In genomic region chr13:111117961-111118360, GRCh38 we compare ENCODE assay signal across 23 cellular contexts. TPM values are rescaled to one million over a fixed set of nuclear protein-coding genes. Genes with fewer than 3 reads are reported as not detected.
DNase-seq lines count a peak whose midpoint lies in the region; ATAC-seq, FAIRE-seq and TF ChIP-seq lines count a peak whose summit lies in the region.
"Had no signal": no experiment of that assay in that cellular context is flagged by ENCODE, and none has a peak within 500 bp of the region (broad histone marks: within the 10 kb centered on the region; RNA-seq: fewer than 3 reads in every experiment).

No MANE protein-coding gene starts in this region.

- H3K4me1 Mint-ChIP-seq in mesothelial cell of epicardium, result peaks cover 20% of the 10 kb centered on the region
- H3K4me1 Mint-ChIP-seq in activated T-helper 2 cell treated with anti-CD3 and anti-CD28 coated beads, Interferon-gamma antibody, Interleukin-2, Interleukin-4, amounts not matched to agents 10 μg/mL and 5 μg/mL and 100 μg/mL, durations not matched to agents 14 hours and 24 hours and 36 hours (ENCODE audit: low read depth), result peaks cover 13% of the 10 kb centered on the region

- intact Hi-C loops in endothelial cell of umbilical vein (cut with micrococcal nuclease), result no loop called here
- intact Hi-C loops in activated T-helper 2 cell treated with anti-CD3 and anti-CD28 coated beads, Interferon-gamma antibody, Interleukin-2, Interleukin-4, amounts not matched to agents 10 μg/mL and 5 μg/mL and 100 μg/mL, durations not matched to agents 14 hours and 24 hours and 36 hours (cut with micrococcal nuclease), result no loop called here

- H3K27ac ChIP-seq in endothelial cell of umbilical vein (ENCODE audit: insufficient read depth, low read depth, low read length) (no peak overlapping the region), thoracic aorta (peak overlapping the region; percentile 73 to 82)
- H3K27ac ChIP-seq: RWPE1 had no signal

- H3K9me1 ChIP-seq in endothelial cell of umbilical vein (replicated peaks; ENCODE audit: control insufficient read depth, extremely low read depth, insufficient read depth, low read length), result no peaks in the 10 kb centered on the region

- no peak overlapping the region for H3K4me2 ChIP-seq in endothelial cell of umbilical vein (ENCODE audit: insufficient read depth, low read length)

- peaks cover 59% of the 10 kb centered on the region in 2 experiments for H3K27me3 ChIP-seq in endothelial cell of umbilical vein (ENCODE audit: control insufficient read depth in 2 of 2, insufficient read depth in 2 of 2, low read length in 2 of 2)
- no peaks in the 10 kb centered on the region for H3K27me3 ChIP-seq in thoracic aorta (replicated peaks; ENCODE audit: insufficient read depth)

- H3K79me2 ChIP-seq in endothelial cell of umbilical vein (ENCODE audit: control insufficient read depth, insufficient read depth, low read length), result no peaks in the 10 kb centered on the region

- TF ChIP-seq CTCF in endothelial cell of umbilical vein (IDR thresholded peaks at IDR 0.05; ENCODE audit: extremely low read depth in 1 of 2, insufficient read depth in 1 of 2, low read depth in 1 of 2, low read length in 2 of 2) (no peak), mesothelial cell of epicardium (IDR thresholded peaks at IDR 0.05; ENCODE audit: unreplicated experiment) (no peak), thoracic aorta (IDR thresholded peaks at IDR 0.05) (no peak)

- no peaks in the 10 kb centered on the region for H3K9me3 ChIP-seq in endothelial cell of umbilical vein (replicated peaks; ENCODE audit: control insufficient read depth, insufficient read depth, low read length)
- H3K9me3 ChIP-seq in thoracic aorta, result no peaks in the 10 kb centered on the region

- dilution Hi-C loops in endothelial cell of umbilical vein (cut with MboI; ENCODE audit: extremely low pct_ligation_motif_present, low sequenced_read_pairs), result no loop called here

- H3K4me1 ChIP-seq in endothelial cell of umbilical vein (ENCODE audit: control insufficient read depth, extremely low read depth, insufficient read depth, low read length), result peaks cover 11% of the 10 kb centered on the region
- peaks cover 9 to 72% of the 10 kb centered on the region in 2 donors for H3K4me1 ChIP-seq in thoracic aorta (ENCODE audit: control insufficient read depth in 1 of 2, low read depth in 2 of 2)

- DNase-seq in RPMI7951 (ENCODE audit: low read depth) (peak; percentile 29), endothelial cell of umbilical vein (ENCODE audit: low read depth, low spot score) (no peak), mesothelial cell of epicardium (ENCODE audit: low spot score in 2 of 2, unreplicated experiment in 2 of 2) (no peak), thoracic aorta (ENCODE audit: low spot score) (no peak)
- DNase-seq in activated T-helper 2 cell treated with anti-CD3 and anti-CD28 coated beads, Interferon-gamma antibody, Interleukin-2, Interleukin-4, amounts not matched to agents 10 μg/mL and 5 μg/mL and 100 μg/mL, durations not matched to agents 14 hours and 24 hours and 36 hours (ENCODE audit: low spot score), result no peak
- DNase-seq: C1 segment of cervical spinal cord; DND-41; effector CD4-positive, alpha-beta T cell; kidney; NCI-H1105; NCI-H1930; NCI-H69; nucleus accumbens; small intestine; stimulated activated CD4-positive, alpha-beta T cell treated with anti-CD3 and anti-CD28 coated beads, Interleukin-2, amount 100 ng/mL, for 24 hours had no signal

- peaks cover 73% of the 10 kb centered on the region for H3K27me3 Mint-ChIP-seq in mesothelial cell of epicardium (ENCODE audit: low read depth)
- peaks cover 61% of the 10 kb centered on the region for H3K27me3 Mint-ChIP-seq in activated T-helper 2 cell treated with anti-CD3 and anti-CD28 coated beads, Interferon-gamma antibody, Interleukin-2, Interleukin-4, amounts not matched to agents 10 μg/mL and 5 μg/mL and 100 μg/mL, durations not matched to agents 14 hours and 24 hours and 36 hours (ENCODE audit: low read depth)

- H3K9ac ChIP-seq in endothelial cell of umbilical vein (replicated peaks; ENCODE audit: extremely low read depth, insufficient read depth, low read length), result no peak overlapping the region

- CTCF ChIA-PET in endothelial cell of umbilical vein (lab: Charles Lee), result no interaction called here

- FAIRE-seq in endothelial cell of umbilical vein (lab: Jason Lieb, UNC), result no peak
- FAIRE-seq: astrocyte, GM12891, kidney, small intestine had no signal

- POLR2A ChIA-PET in endothelial cell of umbilical vein (lab: Charles Lee), result no interaction called here

- BruUV-seq in endothelial cell of umbilical vein (replicated peaks; lab: Mats Ljungman, UMichigan), result no TSS peak

- no peaks in the 10 kb centered on the region for H4K20me1 ChIP-seq in endothelial cell of umbilical vein (replicated peaks; ENCODE audit: control insufficient read depth, extremely low read depth, insufficient read depth, low read length)

- H3K36me3 Mint-ChIP-seq in mesothelial cell of epicardium, result no peaks in the 10 kb centered on the region
- no peaks in the 10 kb centered on the region for H3K36me3 Mint-ChIP-seq in activated T-helper 2 cell treated with anti-CD3 and anti-CD28 coated beads, Interferon-gamma antibody, Interleukin-2, Interleukin-4, amounts not matched to agents 10 μg/mL and 5 μg/mL and 100 μg/mL, durations not matched to agents 14 hours and 24 hours and 36 hours (ENCODE audit: low read depth)
- H3K36me3 Mint-ChIP-seq: activated naive CD4-positive, alpha-beta T cell treated with anti-CD3 and anti-CD28 coated beads, Interleukin-2, amount 50 U/mL, for 24 hours had no signal

- no peaks in the 10 kb centered on the region for H3K9me3 Mint-ChIP-seq in mesothelial cell of epicardium
- H3K9me3 Mint-ChIP-seq in activated T-helper 2 cell treated with anti-CD3 and anti-CD28 coated beads, Interferon-gamma antibody, Interleukin-2, Interleukin-4, amounts not matched to agents 10 μg/mL and 5 μg/mL and 100 μg/mL, durations not matched to agents 14 hours and 24 hours and 36 hours, result no peaks in the 10 kb centered on the region
- H3K9me3 Mint-ChIP-seq: activated naive CD4-positive, alpha-beta T cell treated with anti-CD3 and anti-CD28 coated beads, Interleukin-2, amount 50 U/mL, for 24 hours; T-helper 2 cell treated with Interferon-gamma antibody and Interleukin-4, amounts not matched to agents 5 μg/mL and 100 μg/mL, for 36 hours had no signal

- TF ChIP-seq POLR2A in endothelial cell of umbilical vein (IDR thresholded peaks at IDR 0.05; ENCODE audit: low read depth, low read length), result no peak

- peak overlapping the region; percentile 39 for H3K27ac Mint-ChIP-seq in mesothelial cell of epicardium
- no peak overlapping the region for H3K27ac Mint-ChIP-seq in activated T-helper 2 cell treated with anti-CD3 and anti-CD28 coated beads, Interferon-gamma antibody, Interleukin-2, Interleukin-4, amounts not matched to agents 10 μg/mL and 5 μg/mL and 100 μg/mL, durations not matched to agents 14 hours and 24 hours and 36 hours
- H3K27ac Mint-ChIP-seq: T-helper 2 cell treated with Interferon-gamma antibody and Interleukin-4, amounts not matched to agents 5 μg/mL and 100 μg/mL, for 36 hours had no signal

- ATAC-seq in thoracic aorta (ENCODE audit: insufficient number of reproducible peaks, low FRiP score, low read depth) (no peak), HG03139 (IDR thresholded peaks at IDR 0.05; ENCODE audit: unreplicated experiment) (no peak), HG02759 (IDR thresholded peaks at IDR 0.05; ENCODE audit: unreplicated experiment) (no peak)
- ATAC-seq: HCT116 had no signal

- no peak overlapping the region for H3K4me3 ChIP-seq in endothelial cell of umbilical vein (replicated peaks in 1 of 3; ENCODE audit: insufficient read depth in 1 of 3, low read depth in 1 of 3, low read length in 3 of 3)
- peak overlapping the region; percentile 2 for H3K4me3 ChIP-seq in thoracic aorta

- no peaks in the 10 kb centered on the region for H3K36me3 ChIP-seq in endothelial cell of umbilical vein (ENCODE audit: control insufficient read depth in 2 of 2, extremely low read depth in 1 of 2, insufficient read depth in 2 of 2, low read length in 2 of 2)
- H3K36me3 ChIP-seq in thoracic aorta, result no peaks in the 10 kb centered on the region

- no peak overlapping the region for H3K4me3 Mint-ChIP-seq in mesothelial cell of epicardium
- no peak overlapping the region for H3K4me3 Mint-ChIP-seq in activated T-helper 2 cell treated with anti-CD3 and anti-CD28 coated beads, Interferon-gamma antibody, Interleukin-2, Interleukin-4, amounts not matched to agents 10 μg/mL and 5 μg/mL and 100 μg/mL, durations not matched to agents 14 hours and 24 hours and 36 hours (ENCODE audit: low read depth)
- H3K4me3 Mint-ChIP-seq: T-helper 2 cell treated with Interferon-gamma antibody and Interleukin-4, amounts not matched to agents 5 μg/mL and 100 μg/mL, for 36 hours had no signal

- H2AFZ ChIP-seq in endothelial cell of umbilical vein (ENCODE audit: low read depth, low read length), result no peak overlapping the region

TF ChIP-seq in endothelial cell of umbilical vein, 7 proteins besides CTCF, POLR2A, EP300 and RAD21:
- TF ChIP-seq EZH2 (IDR thresholded peaks at IDR 0.05; ENCODE audit: borderline replicate concordance, low read depth, low read length, severe bottlenecking) (peak; percentile 27), FOS (IDR thresholded peaks at IDR 0.05; ENCODE audit: borderline replicate concordance, insufficient read depth, low read length) (no peak), JUN (IDR thresholded peaks at IDR 0.05; ENCODE audit: borderline replicate concordance, insufficient read depth, insufficient read length, low read depth) (no peak)

RNA-seq across cellular contexts. Expression of gene ARHGEF7, which starts 2.9 kb away (rescaled TPM):
- 12.1 and 16.0 TPM in 2 replicates for total RNA-seq in RPMI7951 (2014; rRNA removed; shearing (Covaris generic))
- total RNA-seq in endothelial cell of umbilical vein, result 121 and 155 TPM in 2 replicates
- 86.2 and 94.9 TPM in 2 replicates for polyA plus RNA-seq in endothelial cell of umbilical vein
- polyA plus RNA-seq in endothelial cell of umbilical vein (2011; cell fraction: cytosol; rRNA removed), result 46.3 and 47.1 TPM in 2 replicates
- 410 and 455 TPM in 2 replicates for polyA plus RNA-seq in endothelial cell of umbilical vein (2011; cell fraction: nucleus; rRNA removed)
- polyA plus RNA-seq in endothelial cell of umbilical vein (2012), result 95.2 and 98.3 TPM in 2 replicates
- polyA minus RNA-seq in endothelial cell of umbilical vein, result 282 and 302 TPM in 2 replicates
- 8.1 TPM for polyA minus RNA-seq in endothelial cell of umbilical vein (2011; cell fraction: cytosol; rRNA and poly(A)+ RNA removed)
- 1,065 and 1,131 TPM in 2 replicates for polyA minus RNA-seq in endothelial cell of umbilical vein (2011; cell fraction: nucleus; rRNA and poly(A)+ RNA removed)
- 88.6 to 95.9 TPM (median 94.7 TPM) in 3 replicates for total RNA-seq in mesothelial cell of epicardium
- 100 to 1,000 TPM; 117 to 152 TPM for total RNA-seq in thoracic aorta
- 65.7 and 76.0 TPM in 2 replicates for total RNA-seq in activated T-helper 2 cell treated with anti-CD3 and anti-CD28 coated beads, Interferon-gamma antibody, Interleukin-2, Interleukin-4, amounts not matched to agents 10 μg/mL and 5 μg/mL and 100 μg/mL, durations not matched to agents 14 hours and 24 hours and 36 hours
